In the genomic region with DNA sequence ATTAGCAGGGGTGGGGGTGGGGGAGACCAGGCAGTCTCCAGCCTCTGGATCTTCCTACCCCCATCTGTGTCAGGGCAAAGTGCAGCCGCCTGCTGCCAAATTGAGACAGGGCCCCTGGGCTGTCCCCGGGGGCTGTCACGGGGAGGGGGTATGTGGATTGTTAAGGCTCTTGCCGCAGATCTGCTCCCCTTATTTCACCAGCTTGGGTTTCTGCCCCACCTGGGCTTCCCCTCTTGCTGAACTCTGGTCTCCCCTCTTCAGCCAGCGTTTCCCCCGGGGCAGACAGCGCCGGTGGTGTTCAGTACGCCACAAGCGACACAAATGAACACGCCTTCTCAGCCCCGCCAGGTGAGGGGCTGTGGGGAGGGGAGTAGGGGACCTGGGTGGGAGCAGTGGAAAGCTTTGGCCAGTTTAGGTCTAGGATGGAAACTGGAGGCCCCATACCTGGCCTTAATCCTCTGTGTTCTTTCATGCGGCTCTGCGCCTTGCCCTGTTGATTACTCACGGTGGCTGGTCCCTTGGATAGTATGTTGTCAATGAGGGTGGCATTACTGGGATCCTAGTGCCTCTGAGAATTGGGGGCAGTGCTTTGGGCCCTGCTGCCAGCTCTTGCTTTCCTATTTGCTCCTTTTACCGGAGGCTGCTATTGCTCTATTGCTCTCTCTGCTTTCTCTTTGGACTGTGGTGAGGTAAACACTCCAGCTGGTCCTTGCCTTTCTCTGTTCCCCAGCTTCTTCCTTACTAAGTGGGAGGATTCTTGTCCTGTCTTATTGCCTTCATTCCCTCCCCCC, we compare ENCODE assay signal across 1 cellular context.
TF ChIP-seq lines count a peak whose summit lies in the region.

No MANE protein-coding gene starts in this region.

TF ChIP-seq in IMR-90, 13 proteins besides CTCF, POLR2A, EP300 and RAD21:
- TF ChIP-seq NFE2L2 (IDR thresholded peaks at IDR 0.05; ENCODE audit: low read depth, low read length) (no peak), CEBPB (IDR thresholded peaks at IDR 0.05; ENCODE audit: low read depth, low read length) (no peak), MAZ (IDR thresholded peaks at IDR 0.05; ENCODE audit: borderline replicate concordance, low read depth, low read length) (no peak), MXI1 (IDR thresholded peaks at IDR 0.05; ENCODE audit: borderline replicate concordance, low read depth, low read length) (no peak), MAFK (IDR thresholded peaks at IDR 0.05; ENCODE audit: low read depth, low read length) (no peak), RFX5 (IDR thresholded peaks at IDR 0.05; ENCODE audit: low read depth, low read length) (no peak), SMC3 (IDR thresholded peaks at IDR 0.05; ENCODE audit: low read depth, low read length) (no peak), BHLHE40 (IDR thresholded peaks at IDR 0.05; ENCODE audit: low read depth, low read length) (no peak), FOS (IDR thresholded peaks at IDR 0.05; ENCODE audit: low read depth, low read length) (no peak)
- TF ChIP-seq, protein P1, sequence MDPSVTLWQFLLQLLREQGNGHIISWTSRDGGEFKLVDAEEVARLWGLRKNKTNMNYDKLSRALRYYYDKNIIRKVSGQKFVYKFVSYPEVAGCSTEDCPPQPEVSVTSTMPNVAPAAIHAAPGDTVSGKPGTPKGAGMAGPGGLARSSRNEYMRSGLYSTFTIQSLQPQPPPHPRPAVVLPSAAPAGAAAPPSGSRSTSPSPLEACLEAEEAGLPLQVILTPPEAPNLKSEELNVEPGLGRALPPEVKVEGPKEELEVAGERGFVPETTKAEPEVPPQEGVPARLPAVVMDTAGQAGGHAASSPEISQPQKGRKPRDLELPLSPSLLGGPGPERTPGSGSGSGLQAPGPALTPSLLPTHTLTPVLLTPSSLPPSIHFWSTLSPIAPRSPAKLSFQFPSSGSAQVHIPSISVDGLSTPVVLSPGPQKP (IDR thresholded peaks at IDR 0.05; ENCODE audit: borderline replicate concordance, low read depth, low read length): no peak
